In the genomic region with DNA sequence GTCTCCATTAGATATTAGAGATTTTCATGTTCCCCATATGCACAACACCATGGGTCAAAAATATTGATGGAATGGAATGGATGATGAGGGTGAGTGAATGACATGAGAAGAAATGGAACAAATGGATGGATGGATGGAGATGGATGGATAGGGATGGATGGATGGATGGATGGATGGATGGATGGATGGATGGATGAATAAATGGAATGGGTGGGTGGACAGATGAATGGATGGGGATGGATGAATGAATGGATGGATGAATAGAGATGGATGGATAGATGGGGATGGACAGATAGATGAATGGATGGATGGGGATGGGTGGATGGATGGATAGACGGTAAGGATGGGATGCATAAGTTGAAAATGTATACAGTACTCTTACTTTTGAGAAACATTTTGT, we compare ENCODE assay signal across 27 cellular contexts. TPM values are rescaled to one million over a fixed set of nuclear protein-coding genes. Genes with fewer than 3 reads are reported as not detected.
"Had no signal": no experiment of that assay in that cellular context is flagged by ENCODE, and none has a peak within 500 bp of the region (broad histone marks: within the 10 kb centered on the region; RNA-seq: fewer than 3 reads in every experiment).

No MANE protein-coding gene starts in this region.

- H3K27me3 Mint-ChIP-seq: dendritic cell treated with granulocyte-macrophage colony-stimulating factor and Interleukin-4, amounts not matched to agents 40 ng/mL and 50 ng/mL, for 4 days; effector memory CD8-positive, alpha-beta T cell had no signal

- DNase-seq: colonic mucosa; cortex of kidney; effector CD8-positive, alpha-beta T cell; effector memory CD8-positive, alpha-beta T cell; endodermal cell; erythroblast; esophagus squamous epithelium; foreskin fibroblast; foreskin melanocyte; gastrocnemius medialis; glutamatergic neuron; head of caudate nucleus; heart right ventricle; hippocampal formation; left cardiac atrium; left lung; left ventricle myocardium superior; lower lobe of right lung; mesenchymal stem cell; mucosa of descending colon had no signal

- FAIRE-seq: endometrium, keratinocyte had no signal

- H3K4me1 Mint-ChIP-seq: mesothelial cell of epicardium had no signal

- H3K9me3 ChIP-seq: colonic mucosa, esophagus squamous epithelium, gastrocnemius medialis, heart right ventricle, left lung, lower lobe of right lung, mucosa of descending colon had no signal

- H3K36me3 ChIP-seq: colonic mucosa, esophagus squamous epithelium, gastrocnemius medialis, heart right ventricle, left lung, lower lobe of right lung had no signal

- H3K36me3 Mint-ChIP-seq: mesothelial cell of epicardium had no signal

- H3K27ac Mint-ChIP-seq: dendritic cell treated with granulocyte-macrophage colony-stimulating factor and Interleukin-4, amounts not matched to agents 40 ng/mL and 50 ng/mL, for 4 days; effector memory CD8-positive, alpha-beta T cell; endodermal cell; mesothelial cell of epicardium had no signal

- H3K4me1 ChIP-seq: colonic mucosa had no signal

- H3K27me3 ChIP-seq: colonic mucosa, esophagus squamous epithelium, gastrocnemius medialis, heart right ventricle, left lung had no signal

- H3K9me3 Mint-ChIP-seq: dendritic cell treated with granulocyte-macrophage colony-stimulating factor and Interleukin-4, amounts not matched to agents 40 ng/mL and 50 ng/mL, for 4 days; effector memory CD8-positive, alpha-beta T cell; endodermal cell; mesothelial cell of epicardium had no signal

- H3K27ac ChIP-seq: colonic mucosa, epithelial cell of prostate, esophagus squamous epithelium, gastrocnemius medialis, heart right ventricle, left lung, lower lobe of right lung had no signal

- H3K4me3 Mint-ChIP-seq: dendritic cell treated with granulocyte-macrophage colony-stimulating factor and Interleukin-4, amounts not matched to agents 40 ng/mL and 50 ng/mL, for 4 days; effector memory CD8-positive, alpha-beta T cell; endodermal cell; mesothelial cell of epicardium had no signal

- ATAC-seq: effector memory CD8-positive, alpha-beta T cell; esophagus mucosa; gastrocnemius medialis; heart right ventricle; left cardiac atrium; left lung; left ventricle myocardium superior; lower lobe of right lung; mucosa of descending colon had no signal

- H3K4me3 ChIP-seq: colonic mucosa, esophagus squamous epithelium, gastrocnemius medialis, heart right ventricle, left lung, lower lobe of right lung, mucosa of descending colon had no signal

RNA-seq across cellular contexts. Expression of a gene that starts 25.8 kb away (rescaled TPM):
- total RNA-seq: kidney epithelial cell had no signal
- polyA plus RNA-seq: keratinocyte had no signal
